ENCODE assay signal across 8 cellular contexts in genomic region chr11:61332266-61332822, GRCh38. TPM values are rescaled to one million over a fixed set of nuclear protein-coding genes. Genes with fewer than 3 reads are reported as not detected.
DNase-seq lines count a peak whose midpoint lies in the region; ATAC-seq and TF ChIP-seq lines count a peak whose summit lies in the region.

No MANE protein-coding gene starts in this region.

- H3K27me3 ChIP-seq in DOHH2 (ENCODE audit: control insufficient read depth, low read length), result no peaks in the 10 kb centered on the region
- no peaks in the 10 kb centered on the region for H3K27me3 ChIP-seq in right atrium auricular region
- H3K27me3 ChIP-seq in gastrocnemius medialis, result no peaks in the 10 kb centered on the region

- H3K36me3 ChIP-seq in DOHH2 (ENCODE audit: control insufficient read depth, low read length) (peaks cover 49% of the 10 kb centered on the region), right atrium auricular region (peaks cover 20% of the 10 kb centered on the region), gastrocnemius medialis (peaks cover 0 to 18% of the 10 kb centered on the region in 2 donors)

- no peaks in the 10 kb centered on the region for H3K27me3 Mint-ChIP-seq in activated T-helper 17 cell treated with anti-CD3 and anti-CD28 coated beads, Interleukin-2, amount 50 U/mL, for 72 hours

- H3K9me2 ChIP-seq in DOHH2 (replicated peaks; ENCODE audit: control insufficient read depth, low read length), result no peaks in the 10 kb centered on the region

- H3K4me3 ChIP-seq in DOHH2 (ENCODE audit: low read length) (peak overlapping the region; percentile 78), right atrium auricular region (peak overlapping the region; percentile 87 to 99), gastrocnemius medialis (peak overlapping the region; percentile 89 to 100 (median 98))

- peak overlapping the region; percentile 98 for H3K4me3 Mint-ChIP-seq in activated T-helper 17 cell treated with anti-CD3 and anti-CD28 coated beads, Interleukin-2, amount 50 U/mL, for 72 hours

- peaks cover 38% of the 10 kb centered on the region for H3K4me1 Mint-ChIP-seq in activated T-helper 17 cell treated with anti-CD3 and anti-CD28 coated beads, Interleukin-2, amount 50 U/mL, for 72 hours

- H3K79me2 ChIP-seq in DOHH2 (ENCODE audit: control insufficient read depth, low read length), result peaks cover 65% of the 10 kb centered on the region

- H3K27ac ChIP-seq in DOHH2 (ENCODE audit: low read depth, low read length) (peak overlapping the region; percentile 43), right atrium auricular region (peak overlapping the region; percentile 84 to 93), gastrocnemius medialis (peak overlapping the region; percentile 93 to 99 (median 97))

- in situ Hi-C loops in gastrocnemius medialis (cut with MboI; ENCODE audit: low sequenced_read_pairs in 4 of 4), result no loop called here

- peaks cover 65% of the 10 kb centered on the region for H3K36me3 Mint-ChIP-seq in activated T-helper 17 cell treated with anti-CD3 and anti-CD28 coated beads, Interleukin-2, amount 50 U/mL, for 72 hours (ENCODE audit: low read depth)

- peaks cover 15% of the 10 kb centered on the region for H4K20me1 ChIP-seq in DOHH2 (ENCODE audit: control insufficient read depth, insufficient read depth, low read depth, low read length)

- intact Hi-C loops in gastrocnemius medialis (cut with DNase I; ENCODE audit: low total_unique reads), result loop anchor here (1.0 to 2.0 kb wide), 2 partner anchors 97 to 248 kb away; partner anchors contain the start of genes CPSF7 and SYT7

- peak overlapping the region; percentile 91 for H3K4me2 ChIP-seq in DOHH2 (ENCODE audit: low read length)

- no peaks in the 10 kb centered on the region for H3K9me3 ChIP-seq in DOHH2 (ENCODE audit: control insufficient read depth, insufficient read depth, low read length)
- H3K9me3 ChIP-seq in right atrium auricular region, result no peaks in the 10 kb centered on the region
- H3K9me3 ChIP-seq in gastrocnemius medialis, result no peaks in the 10 kb centered on the region

- DNase-seq in right atrium auricular region (ENCODE audit: low spot score) (no peak), gastrocnemius medialis (no peak), Ammon's horn (ENCODE audit: low spot score) (no peak), NCI-H128 (lab: John Stamatoyannopoulos, UW; ENCODE audit: unreplicated experiment) (no peak)

- ATAC-seq in HG03159 (IDR thresholded peaks at IDR 0.05; ENCODE audit: unreplicated experiment), result peak; percentile 3
- ATAC-seq in activated T-helper 17 cell treated with anti-CD3 and anti-CD28 coated beads, Interleukin-2, amount 50 U/mL, for 72 hours (replicated peaks), result no peak
- peak; percentile 18 to 32 for ATAC-seq in gastrocnemius medialis
- ATAC-seq in GM19463 (IDR thresholded peaks at IDR 0.05; ENCODE audit: unreplicated experiment), result no peak

- peak overlapping the region; percentile 99 for H3K27ac Mint-ChIP-seq in activated T-helper 17 cell treated with anti-CD3 and anti-CD28 coated beads, Interleukin-2, amount 50 U/mL, for 72 hours

- TF ChIP-seq CTCF in DOHH2 (IDR thresholded peaks at IDR 0.05; ENCODE audit: low read depth, low read length, poor library complexity, severe bottlenecking), result no peak
- no peak for TF ChIP-seq CTCF in right atrium auricular region (IDR thresholded peaks at IDR 0.05)
- no peak for TF ChIP-seq CTCF in gastrocnemius medialis (IDR thresholded peaks at IDR 0.05 in 4 of 5, conservative IDR thresholded peaks at IDR 0.05 in 1 of 5)

- H3K4me1 ChIP-seq in DOHH2 (ENCODE audit: control insufficient read depth, low read length), result peaks cover 48% of the 10 kb centered on the region
- H3K4me1 ChIP-seq in right atrium auricular region, result peaks cover 0 to 33% of the 10 kb centered on the region in 2 donors
- peaks cover 37 to 45% of the 10 kb centered on the region in 2 donors for H3K4me1 ChIP-seq in gastrocnemius medialis

- H3K9me3 Mint-ChIP-seq in activated T-helper 17 cell treated with anti-CD3 and anti-CD28 coated beads, Interleukin-2, amount 50 U/mL, for 72 hours, result no peaks in the 10 kb centered on the region

- H3F3A ChIP-seq in DOHH2 (ENCODE audit: control insufficient read depth, insufficient read depth), result 0 out of 2 replicates have a peak, but pooled peaks cover 2% of the 10 kb centered on the region

- no peak for TF ChIP-seq POLR2A in gastrocnemius medialis (IDR thresholded peaks at IDR 0.05)

RNA-seq across cellular contexts. Expression of gene DDB1, which starts 0.6 kb away (rescaled TPM):
- total RNA-seq in activated T-helper 17 cell treated with anti-CD3 and anti-CD28 coated beads, Interleukin-2, amount 50 U/mL, for 72 hours, result 100 to 1,000 TPM; 211 to 344 TPM
- total RNA-seq in right atrium auricular region (100 to 1,000 TPM; 118 to 133 TPM), gastrocnemius medialis (100 to 1,000 TPM; 175 to 215 (median 189) TPM)

RNA-seq across cellular contexts. Expression of gene TKFC, which starts 0.7 kb away (rescaled TPM):
- total RNA-seq in activated T-helper 17 cell treated with anti-CD3 and anti-CD28 coated beads, Interleukin-2, amount 50 U/mL, for 72 hours, result 10 to 100 TPM; 32.6 to 32.9 TPM
- total RNA-seq in right atrium auricular region (10 to 100 TPM in 1 of 2 donors, 1 to 10 TPM in 1; 9.7 to 11.3 TPM), gastrocnemius medialis (10 to 100 TPM in 3 of 4 donors, 1 to 10 TPM in 1; 6.7 to 14.8 (median 11.8) TPM)

RNA-seq across cellular contexts. Expression of gene CYB561A3, which starts 29.3 kb away (rescaled TPM):
- 10 to 100 TPM; 46.5 to 62.3 TPM for total RNA-seq in activated T-helper 17 cell treated with anti-CD3 and anti-CD28 coated beads, Interleukin-2, amount 50 U/mL, for 72 hours
- total RNA-seq in right atrium auricular region, result 10 to 100 TPM; 15.0 to 27.3 TPM
- 10 to 100 TPM; 23.7 to 56.6 (median 26.4) TPM for total RNA-seq in gastrocnemius medialis

RNA-seq across cellular contexts. Expression of gene TMEM138, which starts 29.8 kb away (rescaled TPM):
- 10 to 100 TPM; 30.6 to 47.9 TPM for total RNA-seq in activated T-helper 17 cell treated with anti-CD3 and anti-CD28 coated beads, Interleukin-2, amount 50 U/mL, for 72 hours
- total RNA-seq in right atrium auricular region, result 10 to 100 TPM; 12.6 to 18.2 TPM
- 10 to 100 TPM in 3 of 4 donors, 1 to 10 TPM in 1; 9.4 to 18.4 (median 13.9) TPM for total RNA-seq in gastrocnemius medialis

RNA-seq across cellular contexts. Expression of gene VWCE, which starts 37.2 kb away (rescaled TPM):
- total RNA-seq in activated T-helper 17 cell treated with anti-CD3 and anti-CD28 coated beads, Interleukin-2, amount 50 U/mL, for 72 hours, result 10 to 100 TPM in 1 of 2 donors, 1 to 10 TPM in 1; 8.6 to 11.1 TPM
- total RNA-seq in right atrium auricular region (under 1 TPM; 0.48 to 0.94 TPM), gastrocnemius medialis (1 to 10 TPM in 1 of 4 donors, under 1 TPM in 3; 0.31 to 1.5 (median 0.67) TPM)

Comparison
In these comparisons a context has a peak if more than half of its experiments do, and no peak if none do; other contexts are left out.
1. H3K27ac ChIP-seq: peak in every context shown above with its lines; median percentile 97 in gastrocnemius medialis; 88 in right atrium auricular region; 43 in DOHH2.
2. ATAC-seq: peak in HG03159 (single experiment) and gastrocnemius medialis (2 of 2); none in activated T-helper 17 cell treated with anti-CD3 and anti-CD28 coated beads, Interleukin-2, amount 50 U/mL, for 72 hours (single experiment) and GM19463 (single experiment).
3. Peak in every context shown above with its lines, with median percentiles within 50 percentile points of each other: H3K4me3 ChIP-seq.